Comparison of ENCODE assay signal across 8 cellular contexts in the genomic region with DNA sequence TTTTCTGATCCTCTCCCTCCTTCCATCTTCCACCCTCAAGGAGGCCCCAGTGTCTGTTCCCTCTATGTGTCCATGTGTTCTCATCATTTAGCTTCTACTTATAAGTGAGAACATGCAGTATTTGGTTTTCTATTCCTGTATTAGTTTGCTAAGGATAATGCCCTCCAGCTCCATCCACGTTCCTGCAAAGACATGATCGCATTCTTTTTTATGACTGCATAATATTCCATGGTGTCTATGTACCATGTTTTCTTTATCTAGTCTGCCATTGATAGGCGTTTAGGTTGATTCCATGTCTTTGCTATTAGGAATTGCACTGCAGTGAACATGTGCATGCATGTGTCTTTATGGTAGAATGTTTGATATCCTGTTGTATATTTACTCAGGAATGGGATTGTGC.
"Had no signal": no experiment of that assay in that cellular context is flagged by ENCODE, and none has a peak within 500 bp of the region (broad histone marks: within the 10 kb centered on the region; RNA-seq: fewer than 3 reads in every experiment).

No MANE protein-coding gene starts in this region.

- ATAC-seq: GM12878 had no signal

- H3K4me3 ChIP-seq: GM12878 had no signal

- DNase-seq: GDM1, GF-D8 had no signal

- FAIRE-seq: G401.6, GM12878, GM12891, GM12892, GM18507, GM19239 had no signal
